Comparison of ENCODE assay signal across 11 cellular contexts in genomic region chr11:27233654-27234042, GRCh38.
DNase-seq lines count a peak whose midpoint lies in the region; ATAC-seq, FAIRE-seq and TF ChIP-seq lines count a peak whose summit lies in the region.
"Had no signal": no experiment of that assay in that cellular context is flagged by ENCODE, and none has a peak within 500 bp of the region (broad histone marks: within the 10 kb centered on the region; RNA-seq: fewer than 3 reads in every experiment).

No MANE protein-coding gene starts in this region.

- no peak for TF ChIP-seq RAD21 in GM12878 (IDR thresholded peaks at IDR 0.05; ENCODE audit: insufficient read depth, low read depth, low read length)

- H2AFZ ChIP-seq in GM12878 (ENCODE audit: control insufficient read depth, low read depth, low read length) = no peak overlapping the region

- intact Hi-C loops in GM12878 (cut with micrococcal nuclease; ENCODE audit: unreplicated experiment) = loop anchor here (1.0 to 10.0 kb wide), 6 partner anchors 21 to 609 kb away; partner anchors contain the start of genes CCDC34 and LIN7C

- SMC1A ChIA-PET in GM12878 (lab: Charles Lee; ENCODE audit: uncharacterized antibody, unreplicated experiment) = interaction anchor here (0.8 to 9.2 kb wide), 17 partner anchors 10 to 265 kb away, joined by 3 to 189 read pairs (median 6); no protein-coding TSS in a partner anchor

- FAIRE-seq in GM12878 (lab: Jason Lieb, UNC) = no peak

- BruUV-seq in GM12878 (replicated peaks; lab: Mats Ljungman, UMichigan) = TSS peak; percentile 93

- TF ChIP-seq POLR2A in GM12878 (IDR thresholded peaks at IDR 0.05; ENCODE audit: low read depth, low read length) = no peak

- H3K4me3 Mint-ChIP-seq in stimulated activated naive CD8-positive, alpha-beta T cell treated with anti-CD3 and anti-CD28 coated beads, Interleukin-15, amount 100 ng/mL, for 72 hours = no peak overlapping the region
- H3K4me3 Mint-ChIP-seq: T-helper 1 cell treated with Interleukin-12 subunit alpha and Interleukin-12 subunit beta and Interleukin-4 antibody, amounts not matched to agents 30 μg/mL and 1 μg/mL, for 36 hours had no signal

- peak overlapping the region; percentile 19; the same call in 1 of the 2 replicates for H3K9ac ChIP-seq in GM12878 (ENCODE audit: control insufficient read depth, insufficient read depth, low read length)

- no peaks in the 10 kb centered on the region for H3K36me3 ChIP-seq in GM12878 (ENCODE audit: control insufficient read depth in 2 of 2, insufficient read depth in 2 of 2, low read length in 1 of 2)

- 6% methylated on average over 3 of the region's 3 CpGs for WGBS in GM12878 (ENCODE audit: insufficient coverage, insufficient replicate concordance, low lambda C conversion rate, missing lambda C conversion rate)

- peak overlapping the region; percentile 56 for H3K27ac ChIP-seq in GM12878 (ENCODE audit: control insufficient read depth, insufficient read depth)

- ATAC-seq in HG03108 (IDR thresholded peaks at IDR 0.05; ENCODE audit: unreplicated experiment) (peak; percentile 18), GM12878 (peak; percentile 56), HG02938 (IDR thresholded peaks at IDR 0.05; ENCODE audit: unreplicated experiment) (no peak), esophagus mucosa (no peak)
- ATAC-seq in stimulated activated naive CD8-positive, alpha-beta T cell treated with anti-CD3 and anti-CD28 coated beads, Interleukin-15, amount 100 ng/mL, for 72 hours = peak; percentile 9
- ATAC-seq: HCT116 had no signal

- peak overlapping the region; percentile 50; the same call in 1 of the 2 replicates for H3K4me2 ChIP-seq in GM12878 (ENCODE audit: control insufficient read depth, insufficient read depth)

- in situ Hi-C loops in GM12878 (cut with MboI) = no loop called here

- H3K79me2 ChIP-seq in GM12878 (ENCODE audit: control insufficient read depth, insufficient read depth, low read length) = no peaks in the 10 kb centered on the region

- H3K4me3 ChIP-seq in GM12878 = no peak overlapping the region

- TF ChIP-seq EP300 in GM12878 (IDR thresholded peaks at IDR 0.05; ENCODE audit: borderline replicate concordance in 1 of 2, control insufficient read depth in 1 of 2, low read depth in 2 of 2, low read length in 2 of 2) = no peak

- H3K4me1 Mint-ChIP-seq in stimulated activated naive CD8-positive, alpha-beta T cell treated with anti-CD3 and anti-CD28 coated beads, Interleukin-15, amount 100 ng/mL, for 72 hours = no peaks in the 10 kb centered on the region

- CTCF ChIA-PET in GM12878 (lab: Yijun Ruan, JAX) = interaction anchor here (0.7 to 5.3 kb wide), 16 partner anchors 11 to 582 kb away, joined by 3 to 58 read pairs (median 7); no protein-coding TSS in a partner anchor

- peaks cover 9% of the 10 kb centered on the region for H3K27me3 Mint-ChIP-seq in stimulated activated naive CD8-positive, alpha-beta T cell treated with anti-CD3 and anti-CD28 coated beads, Interleukin-15, amount 100 ng/mL, for 72 hours

- no peaks in the 10 kb centered on the region for H3K27me3 ChIP-seq in GM12878 (replicated peaks in 1 of 2; ENCODE audit: control insufficient read depth in 2 of 2, insufficient read depth in 2 of 2, low read length in 1 of 2)

- H3K27ac Mint-ChIP-seq in stimulated activated naive CD8-positive, alpha-beta T cell treated with anti-CD3 and anti-CD28 coated beads, Interleukin-15, amount 100 ng/mL, for 72 hours = no peak overlapping the region
- H3K27ac Mint-ChIP-seq: T-helper 1 cell treated with Interleukin-12 subunit alpha and Interleukin-12 subunit beta and Interleukin-4 antibody, amounts not matched to agents 30 μg/mL and 1 μg/mL, for 36 hours had no signal

- TF ChIP-seq CTCF in GM12878 (IDR thresholded peaks at IDR 0.05 in 2 of 3, conservative IDR thresholded peaks at IDR 0.05 in 1 of 3; ENCODE audit: control insufficient read depth in 2 of 3, extremely low read depth in 1 of 3, insufficient read depth in 1 of 3, low read depth in 3 of 3, low read length in 3 of 3) = no peak

- no peaks in the 10 kb centered on the region for H4K20me1 ChIP-seq in GM12878 (ENCODE audit: control insufficient read depth, insufficient read depth)

- POLR2A ChIA-PET in GM12878 (lab: Charles Lee) = interaction anchor here (0.7 to 2.1 kb wide), 8 partner anchors 20 to 63 kb away, joined by 3 to 16 read pairs (median 4); no protein-coding TSS in a partner anchor

- RAD21 ChIA-PET in GM12878 (lab: Charles Lee; ENCODE audit: unreplicated experiment) = interaction anchor here (0.7 to 6.0 kb wide), 20 partner anchors 10 to 709 kb away, joined by 3 to 73 read pairs (median 4); partner anchors contain the start of gene CCDC34

- peaks cover 3% of the 10 kb centered on the region; the same call in 1 of the 2 replicates for H3K4me1 ChIP-seq in GM12878 (ENCODE audit: control insufficient read depth, insufficient read depth, low read length)

- no peaks in the 10 kb centered on the region for H3K9me3 Mint-ChIP-seq in stimulated activated naive CD8-positive, alpha-beta T cell treated with anti-CD3 and anti-CD28 coated beads, Interleukin-15, amount 100 ng/mL, for 72 hours
- H3K9me3 Mint-ChIP-seq: T-helper 1 cell treated with Interleukin-12 subunit alpha and Interleukin-12 subunit beta and Interleukin-4 antibody, amounts not matched to agents 30 μg/mL and 1 μg/mL, for 36 hours had no signal

- H3K9me3 ChIP-seq in GM12878 (replicated peaks; ENCODE audit: control insufficient read depth, insufficient read depth, low read length) = no peaks in the 10 kb centered on the region

- DNase-seq in NCI-H2171 treated with DMSO at 0.1 percent for 48 hours (lab: John Stamatoyannopoulos, UW) = peak; percentile 64
- DNase-seq in NCI-H2171 (lab: John Stamatoyannopoulos, UW) = no peak
- no peak for DNase-seq in GM12878 (ENCODE audit: low read depth, low spot score)
- DNase-seq in stimulated activated naive CD8-positive, alpha-beta T cell treated with anti-CD3 and anti-CD28 coated beads, Interleukin-15, amount 100 ng/mL, for 72 hours = no peak
- no peak for DNase-seq in NCI-H526 (lab: John Stamatoyannopoulos, UW)
- DNase-seq: dermis blood vessel endothelial cell had no signal

TF ChIP-seq in GM12878, 131 proteins besides CTCF, POLR2A, EP300 and RAD21:
- TF ChIP-seq, protein P1, sequence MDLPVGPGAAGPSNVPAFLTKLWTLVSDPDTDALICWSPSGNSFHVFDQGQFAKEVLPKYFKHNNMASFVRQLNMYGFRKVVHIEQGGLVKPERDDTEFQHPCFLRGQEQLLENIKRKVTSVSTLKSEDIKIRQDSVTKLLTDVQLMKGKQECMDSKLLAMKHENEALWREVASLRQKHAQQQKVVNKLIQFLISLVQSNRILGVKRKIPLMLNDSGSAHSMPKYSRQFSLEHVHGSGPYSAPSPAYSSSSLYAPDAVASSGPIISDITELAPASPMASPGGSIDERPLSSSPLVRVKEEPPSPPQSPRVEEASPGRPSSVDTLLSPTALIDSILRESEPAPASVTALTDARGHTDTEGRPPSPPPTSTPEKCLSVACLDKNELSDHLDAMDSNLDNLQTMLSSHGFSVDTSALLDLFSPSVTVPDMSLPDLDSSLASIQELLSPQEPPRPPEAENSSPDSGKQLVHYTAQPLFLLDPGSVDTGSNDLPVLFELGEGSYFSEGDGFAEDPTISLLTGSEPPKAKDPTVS (IDR thresholded peaks at IDR 0.05; ENCODE audit: low read depth, low read length) = no peak
- TF ChIP-seq, protein P2, sequence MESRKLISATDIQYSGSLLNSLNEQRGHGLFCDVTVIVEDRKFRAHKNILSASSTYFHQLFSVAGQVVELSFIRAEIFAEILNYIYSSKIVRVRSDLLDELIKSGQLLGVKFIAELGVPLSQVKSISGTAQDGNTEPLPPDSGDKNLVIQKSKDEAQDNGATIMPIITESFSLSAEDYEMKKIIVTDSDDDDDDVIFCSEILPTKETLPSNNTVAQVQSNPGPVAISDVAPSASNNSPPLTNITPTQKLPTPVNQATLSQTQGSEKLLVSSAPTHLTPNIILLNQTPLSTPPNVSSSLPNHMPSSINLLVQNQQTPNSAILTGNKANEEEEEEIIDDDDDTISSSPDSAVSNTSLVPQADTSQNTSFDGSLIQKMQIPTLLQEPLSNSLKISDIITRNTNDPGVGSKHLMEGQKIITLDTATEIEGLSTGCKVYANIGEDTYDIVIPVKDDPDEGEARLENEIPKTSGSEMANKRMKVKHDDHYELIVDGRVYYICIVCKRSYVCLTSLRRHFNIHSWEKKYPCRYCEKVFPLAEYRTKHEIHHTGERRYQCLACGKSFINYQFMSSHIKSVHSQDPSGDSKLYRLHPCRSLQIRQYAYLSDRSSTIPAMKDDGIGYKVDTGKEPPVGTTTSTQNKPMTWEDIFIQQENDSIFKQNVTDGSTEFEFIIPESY (IDR thresholded peaks at IDR 0.05) = no peak
- no peak for TF ChIP-seq KDM1A (IDR thresholded peaks at IDR 0.05; ENCODE audit: borderline replicate concordance)
- TF ChIP-seq MXI1 (IDR thresholded peaks at IDR 0.05; ENCODE audit: low read depth, low read length) = no peak
- TF ChIP-seq MYC (IDR thresholded peaks at IDR 0.05; ENCODE audit: insufficient read depth, insufficient read length, insufficient replicate concordance, low read length, severe bottlenecking) = no peak
- TF ChIP-seq ZBED1 (IDR thresholded peaks at IDR 0.05; ENCODE audit: borderline replicate concordance) = no peak
- no peak for TF ChIP-seq E4F1 (IDR thresholded peaks at IDR 0.05; ENCODE audit: borderline replicate concordance, partially characterized antibody)

Comparison
In these comparisons a context has a peak if more than half of its experiments do, and no peak if none do; other contexts are left out.
1. ATAC-seq: peak in HG03108 (single experiment), GM12878 (single experiment) and stimulated activated naive CD8-positive, alpha-beta T cell treated with anti-CD3 and anti-CD28 coated beads, Interleukin-15, amount 100 ng/mL, for 72 hours (single experiment); none in HG02938 (single experiment) and esophagus mucosa (single experiment).